Comparison of ENCODE assay signal across 8 cellular contexts in genomic region chr5:99104538-99105132, GRCh38.
DNase-seq lines count a peak whose midpoint lies in the region; ATAC-seq and TF ChIP-seq lines count a peak whose summit lies in the region.

No MANE protein-coding gene starts in this region.

- no peaks in the 10 kb centered on the region for H3K36me3 ChIP-seq in ascending aorta

- no peaks in the 10 kb centered on the region for H3K27me3 ChIP-seq in ascending aorta

- intact Hi-C loops in ascending aorta (cut with DNase I): no loop called here

- ATAC-seq in GM18907 (IDR thresholded peaks at IDR 0.05; ENCODE audit: unreplicated experiment) (peak; percentile 49), HG03095 (IDR thresholded peaks at IDR 0.05; ENCODE audit: unreplicated experiment) (no peak), HG03139 (IDR thresholded peaks at IDR 0.05; ENCODE audit: unreplicated experiment) (no peak)

- DNase-seq in AG09309 (ENCODE audit: low read depth): no peak
- peak; percentile 17 for DNase-seq in NCI-H2107 (lab: John Stamatoyannopoulos, UW)
- DNase-seq in ascending aorta (ENCODE audit: low spot score in 2 of 2): no peak
- DNase-seq in iris pigment epithelial cell (ENCODE audit: low read depth): peak; percentile 29
- DNase-seq in KG1 (lab: John Stamatoyannopoulos, UW): no peak

- TF ChIP-seq CTCF in AG09309 (IDR thresholded peaks at IDR 0.05; ENCODE audit: control insufficient read depth, insufficient read depth, low read depth, low read length, missing control alignments) (peak; percentile 60), ascending aorta (IDR thresholded peaks at IDR 0.05) (peak in 2 of 3 experiments; percentile 35 to 56)

- no peaks in the 10 kb centered on the region for H3K9me3 ChIP-seq in ascending aorta

- no peak overlapping the region for H3K4me3 ChIP-seq in AG09309 (ENCODE audit: control insufficient read depth, low read depth, low read length)
- H3K4me3 ChIP-seq in ascending aorta: no peak overlapping the region

- no peak overlapping the region for H3K27ac ChIP-seq in ascending aorta

- H3K4me1 ChIP-seq in ascending aorta: no peaks in the 10 kb centered on the region

Comparison
In these comparisons a context has a peak if more than half of its experiments do, and no peak if none do; other contexts are left out.
1. DNase-seq: peak in NCI-H2107 (single experiment) and iris pigment epithelial cell (single experiment); none in AG09309 (single experiment), ascending aorta (0 of 2) and KG1 (single experiment).